Comparison of ENCODE assay signal across 20 cellular contexts in genomic region chr10:13317474-13317873, GRCh38. TPM values are rescaled to one million over a fixed set of nuclear protein-coding genes. Genes with fewer than 3 reads are reported as not detected.
DNase-seq lines count a peak whose midpoint lies in the region; ATAC-seq and TF ChIP-seq lines count a peak whose summit lies in the region.
"Had no signal": no experiment of that assay in that cellular context is flagged by ENCODE, and none has a peak within 500 bp of the region (broad histone marks: within the 10 kb centered on the region; RNA-seq: fewer than 3 reads in every experiment).

No MANE protein-coding gene starts in this region.

- H3K27me3 ChIP-seq in liver (ENCODE audit: control insufficient read depth in 4 of 4, insufficient read depth in 4 of 4, low read length in 3 of 4) (no peaks in the 10 kb centered on the region), neural progenitor cell (no peaks in the 10 kb centered on the region)
- H3K27me3 ChIP-seq: SJSA1 had no signal

- H3K9me3 ChIP-seq in liver (ENCODE audit: control insufficient read depth in 4 of 4, low read length in 3 of 4) (no peaks in the 10 kb centered on the region), neural progenitor cell (ENCODE audit: low read depth) (no peaks in the 10 kb centered on the region)
- H3K9me3 ChIP-seq: A549, SJSA1 had no signal

- H3K36me3 ChIP-seq in liver (ENCODE audit: control insufficient read depth in 4 of 4, insufficient read depth in 3 of 4, low read depth in 1 of 4, low read length in 3 of 4) = peaks cover 10 to 27% (median 14%) of the 10 kb centered on the region in 4 donors
- H3K36me3 ChIP-seq in neural progenitor cell = no peaks in the 10 kb centered on the region

- H3K36me3 Mint-ChIP-seq in endothelial cell (ENCODE audit: low read depth, unreplicated experiment) (peaks cover 8% of the 10 kb centered on the region), neural progenitor cell (peaks cover 9% of the 10 kb centered on the region), MCF 10A (ENCODE audit: insufficient read depth, unreplicated experiment) (peaks cover 40% of the 10 kb centered on the region)

- H3K27ac Mint-ChIP-seq in endothelial cell (ENCODE audit: unreplicated experiment) (no peak overlapping the region), neural progenitor cell (no peak overlapping the region), MCF 10A (ENCODE audit: low read depth, unreplicated experiment) (no peak overlapping the region)

- no peak for DNase-seq in left ventricle myocardium superior
- DNase-seq in Right ventricle myocardium superior = no peak
- peak; percentile 8 for DNase-seq in endothelial cell (ENCODE audit: low spot score)
- DNase-seq in neural progenitor cell (ENCODE audit: low spot score) = no peak
- no peak for DNase-seq in MCF 10A (ENCODE audit: unreplicated experiment)
- DNase-seq in HuH-7.5 (ENCODE audit: low spot score) = no peak
- DNase-seq: C1 segment of cervical spinal cord, EL, NCI-H1417 treated with DMSO at 0.1 percent for 48 hours, NCI-H1930, NCI-H2171, NCI-H82, PC-3 had no signal

- POLR2A ChIA-PET in MCF 10A (lab: Yijun Ruan, JAX) = no interaction called here

- CTCF ChIA-PET in MCF 10A (lab: Yijun Ruan, JAX) = interaction anchor here (1.6 to 2.4 kb wide), 2 partner anchors 13 to 15 kb away, joined by 4 to 17 read pairs; no protein-coding TSS in a partner anchor

- no peaks in the 10 kb centered on the region for H3K79me2 ChIP-seq in neural progenitor cell (ENCODE audit: low read depth)

- no peak overlapping the region for H3K4me3 ChIP-seq in liver (ENCODE audit: low read depth in 1 of 3, low read length in 3 of 3)
- H3K4me3 ChIP-seq in neural progenitor cell = no peak overlapping the region
- H3K4me3 ChIP-seq: A549, K562, SJSA1 had no signal

- H3K9me3 Mint-ChIP-seq in endothelial cell (ENCODE audit: unreplicated experiment) = no peaks in the 10 kb centered on the region
- no peaks in the 10 kb centered on the region for H3K9me3 Mint-ChIP-seq in neural progenitor cell
- H3K9me3 Mint-ChIP-seq in MCF 10A (ENCODE audit: unreplicated experiment) = no peaks in the 10 kb centered on the region

- no peak overlapping the region for H3K9ac ChIP-seq in liver (ENCODE audit: low read depth in 1 of 2, low read length in 2 of 2)
- H3K9ac ChIP-seq in neural progenitor cell = no peak overlapping the region

- ATAC-seq in left ventricle myocardium superior (peak; percentile 49), Right ventricle myocardium superior (ENCODE audit: poor library complexity) (no peak), GM21619 (IDR thresholded peaks at IDR 0.05; ENCODE audit: unreplicated experiment) (no peak)
- ATAC-seq: A549, PC-3 had no signal

- H3K4me3 Mint-ChIP-seq in endothelial cell (ENCODE audit: unreplicated experiment) = no peak overlapping the region
- H3K4me3 Mint-ChIP-seq in neural progenitor cell = no peak overlapping the region
- no peak overlapping the region for H3K4me3 Mint-ChIP-seq in MCF 10A (ENCODE audit: unreplicated experiment)

- no peak overlapping the region for H3K4me2 ChIP-seq in neural progenitor cell
- H3K4me2 ChIP-seq: A549 had no signal

- no peak overlapping the region for H2AFZ ChIP-seq in neural progenitor cell (replicated peaks)

- H3K4me1 ChIP-seq in liver (ENCODE audit: control insufficient read depth in 4 of 4, insufficient read depth in 4 of 4, low read length in 3 of 4) (no peaks in the 10 kb centered on the region), neural progenitor cell (no peaks in the 10 kb centered on the region)
- H3K4me1 ChIP-seq: A549, SJSA1 had no signal

- H3K4me1 Mint-ChIP-seq in endothelial cell (ENCODE audit: unreplicated experiment) = no peaks in the 10 kb centered on the region
- H3K4me1 Mint-ChIP-seq in neural progenitor cell = no peaks in the 10 kb centered on the region
- no peaks in the 10 kb centered on the region for H3K4me1 Mint-ChIP-seq in MCF 10A (ENCODE audit: insufficient read depth, unreplicated experiment)

- H3K27me3 Mint-ChIP-seq in endothelial cell (ENCODE audit: unreplicated experiment) = no peaks in the 10 kb centered on the region
- no peaks in the 10 kb centered on the region for H3K27me3 Mint-ChIP-seq in neural progenitor cell (ENCODE audit: insufficient read depth, low read depth)
- no peaks in the 10 kb centered on the region for H3K27me3 Mint-ChIP-seq in MCF 10A (ENCODE audit: insufficient read depth, unreplicated experiment)

- TF ChIP-seq CTCF in endothelial cell (IDR thresholded peaks at IDR 0.05; ENCODE audit: unreplicated experiment) (no peak), liver (IDR thresholded peaks at IDR 0.05; ENCODE audit: low read depth, low read length, missing input control) (no peak), neural progenitor cell (IDR thresholded peaks at IDR 0.05) (no peak), MCF 10A (IDR thresholded peaks at IDR 0.05; ENCODE audit: unreplicated experiment) (no peak)

- intact Hi-C loops in left ventricle myocardium superior (cut with micrococcal nuclease) = no loop called here
- intact Hi-C loops in Right ventricle myocardium superior (cut with DNase I) = no loop called here
- intact Hi-C loops in MCF 10A (cut with micrococcal nuclease) = no loop called here

- no peaks in the 10 kb centered on the region for H3F3A ChIP-seq in neural progenitor cell (ENCODE audit: low read depth)

- WGBS in liver = 71% methylated on average over 6 of the region's 6 CpGs

- H3K27ac ChIP-seq in liver (ENCODE audit: low read depth in 1 of 2, low read length in 2 of 2) (no peak overlapping the region), neural progenitor cell (no peak overlapping the region)
- H3K27ac ChIP-seq: A549, HL-60, RWPE1, SJSA1 had no signal

- no peak for TF ChIP-seq RAD21 in liver (IDR thresholded peaks at IDR 0.05)

- no TSS peak for BruUV-seq in MCF 10A (replicated peaks; lab: Mats Ljungman, UMichigan)

- H4K20me1 ChIP-seq in neural progenitor cell (ENCODE audit: low read depth) = no peaks in the 10 kb centered on the region

TF ChIP-seq in liver, 16 proteins besides CTCF, POLR2A, EP300 and RAD21:
- TF ChIP-seq NR2F2 (IDR thresholded peaks at IDR 0.05) (peak; percentile 79), GABPA (IDR thresholded peaks at IDR 0.05 in 1 of 2, conservative IDR thresholded peaks at IDR 0.05 in 1 of 2) (no peak)
TF ChIP-seq in liver: peak in this region for 1.

RNA-seq across cellular contexts. Expression of gene PHYH, which starts 17.6 kb away (rescaled TPM):
- total RNA-seq in left ventricle myocardium superior = 177 TPM
- total RNA-seq in Right ventricle myocardium superior = 181 TPM
- 10.2 TPM for total RNA-seq in endothelial cell (ENCODE audit: unreplicated experiment)
- 10 to 100 TPM; 45.4 to 70.7 TPM for total RNA-seq in liver
- 100 to 1,000 TPM; 103 to 139 TPM for polyA plus RNA-seq in liver
- total RNA-seq in neural progenitor cell (ENCODE audit: low replicate concordance) = 14.6 and 22.2 TPM in 2 replicates
- total RNA-seq in MCF 10A (2022) = 9.8 and 13.7 TPM in 2 replicates

RNA-seq across cellular contexts. Expression of gene SEPHS1, which starts 30.6 kb away (rescaled TPM):
- 27.8 TPM for total RNA-seq in left ventricle myocardium superior
- total RNA-seq in Right ventricle myocardium superior = 27.8 TPM
- total RNA-seq in endothelial cell (ENCODE audit: unreplicated experiment) = 74.9 TPM
- total RNA-seq in liver = 10 to 100 TPM; 21.9 to 39.3 TPM
- 10 to 100 TPM; 10.4 to 34.7 TPM for polyA plus RNA-seq in liver
- total RNA-seq in neural progenitor cell (ENCODE audit: low replicate concordance) = 94.9 and 95.9 TPM in 2 replicates
- 44.8 and 60.8 TPM in 2 replicates for total RNA-seq in MCF 10A (2022)
